ENCODE assay signal across 27 cellular contexts in the genomic region with DNA sequence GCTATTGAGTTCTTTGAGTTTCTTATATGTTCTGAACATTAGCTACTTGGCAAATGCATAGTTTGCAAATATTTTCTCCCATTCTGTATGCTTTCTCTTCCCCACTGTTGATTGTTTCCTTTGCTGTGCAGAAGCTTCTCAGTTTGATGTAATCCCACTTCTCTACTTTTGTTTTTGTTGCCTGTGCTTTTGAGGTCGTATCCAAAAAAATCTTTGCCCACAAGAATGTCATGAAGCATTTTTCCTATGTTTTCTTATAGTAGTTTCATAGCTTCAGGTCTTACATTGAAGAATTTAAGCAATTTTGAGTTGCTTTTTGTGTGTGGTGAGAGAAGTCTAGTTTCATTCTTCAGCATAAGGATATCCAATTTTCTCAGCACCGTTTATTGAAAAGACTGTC.
A peak's percentile ranks its signal among the peaks of the same experiment; 100 is the strongest.
DNase-seq lines count a peak whose midpoint lies in the region; ATAC-seq, FAIRE-seq and TF ChIP-seq lines count a peak whose summit lies in the region.
"Had no signal": no experiment of that assay in that cellular context is flagged by ENCODE, and none has a peak within 500 bp of the region (broad histone marks: within the 10 kb centered on the region; RNA-seq: fewer than 3 reads in every experiment).

No MANE protein-coding gene starts in this region.

- ATAC-seq in GM19035 (IDR thresholded peaks at IDR 0.05; ENCODE audit: unreplicated experiment), result no peak
- ATAC-seq: HepG2 had no signal

- no peaks in the 10 kb centered on the region for H3K79me2 ChIP-seq in astrocyte (ENCODE audit: insufficient read depth, low read length)

- TF ChIP-seq CTCF in BJ (IDR thresholded peaks at IDR 0.05; ENCODE audit: insufficient read depth, low read depth, low read length) (no peak), astrocyte (IDR thresholded peaks at IDR 0.05; ENCODE audit: insufficient read depth, low read depth, low read length) (no peak)

- H3K4me1 ChIP-seq in astrocyte (ENCODE audit: insufficient read depth, low read length), result peaks cover 4% of the 10 kb centered on the region

- no peak for FAIRE-seq in astrocyte (lab: Jason Lieb, UNC)
- FAIRE-seq: A204.1, GM12892, GM19239, H1, HepG2 had no signal

- peaks cover 20% of the 10 kb centered on the region for H3K4me1 Mint-ChIP-seq in astrocyte (ENCODE audit: low read depth, unreplicated experiment)

- H3K27me3 ChIP-seq in BJ (ENCODE audit: control insufficient read depth, insufficient read depth, low read length), result no peaks in the 10 kb centered on the region
- H3K27me3 ChIP-seq in astrocyte (ENCODE audit: insufficient read depth, low read length), result no peaks in the 10 kb centered on the region
- H3K27me3 ChIP-seq: BLaER1 had no signal

- POLR2A ChIA-PET in BJ (lab: Charles Lee), result no interaction called here

- no peak overlapping the region for H3K27ac Mint-ChIP-seq in astrocyte (ENCODE audit: unreplicated experiment)
- H3K27ac Mint-ChIP-seq: CD4-positive, alpha-beta T cell had no signal

- H3K4me3 ChIP-seq in BJ (ENCODE audit: low read depth, low read length), result no peak overlapping the region
- no peak overlapping the region for H3K4me3 ChIP-seq in astrocyte (ENCODE audit: insufficient read depth, low read depth, low read length)
- H3K4me3 ChIP-seq: BLaER1, PC-9, SK-N-MC had no signal

- H3K36me3 Mint-ChIP-seq in astrocyte (ENCODE audit: low read depth, unreplicated experiment), result no peaks in the 10 kb centered on the region

- H2AFZ ChIP-seq in astrocyte (ENCODE audit: low read depth, low read length), result no peak overlapping the region
- H2AFZ ChIP-seq: PC-9 had no signal

- H3K4me2 ChIP-seq in astrocyte (ENCODE audit: low read length), result peak overlapping the region; percentile 63
- H3K4me2 ChIP-seq: BLaER1, PC-9 had no signal

- peaks cover 2% of the 10 kb centered on the region for H3K9me3 ChIP-seq in astrocyte (ENCODE audit: insufficient read depth, low read depth, low read length)

- CTCF ChIA-PET in BJ (lab: Yijun Ruan, JAX), result interaction anchor here (0.5 to 1.1 kb wide), 3 partner anchors 12 to 1495 kb away, joined by 3 to 6 read pairs (median 3); no protein-coding TSS in a partner anchor

- H3K36me3 ChIP-seq in BJ (ENCODE audit: control insufficient read depth, insufficient read depth, low read length), result no peaks in the 10 kb centered on the region
- H3K36me3 ChIP-seq in astrocyte (ENCODE audit: insufficient read depth, low read length), result no peaks in the 10 kb centered on the region

- H3K9me3 Mint-ChIP-seq in astrocyte (ENCODE audit: unreplicated experiment), result peaks cover 8% of the 10 kb centered on the region
- H3K9me3 Mint-ChIP-seq: CD4-positive, alpha-beta T cell had no signal

- H3K9ac ChIP-seq in astrocyte (ENCODE audit: low read length), result no peak overlapping the region
- H3K9ac ChIP-seq: BLaER1 had no signal

- no peak overlapping the region for H3K27ac ChIP-seq in astrocyte (ENCODE audit: low read depth, low read length)
- H3K27ac ChIP-seq: BLaER1, PC-9, SK-N-MC had no signal

- H4K20me1 ChIP-seq in astrocyte (ENCODE audit: insufficient read depth, low read length), result no peaks in the 10 kb centered on the region
- H4K20me1 ChIP-seq: BLaER1 had no signal

- H3K27me3 Mint-ChIP-seq in astrocyte (ENCODE audit: low read depth, unreplicated experiment), result no peaks in the 10 kb centered on the region
- H3K27me3 Mint-ChIP-seq: CD4-positive, alpha-beta T cell had no signal

- peak; percentile 18 for DNase-seq in BJ (ENCODE audit: low read depth)
- peak; percentile 54 for DNase-seq in astrocyte (ENCODE audit: low read depth)
- peak; percentile 70 for DNase-seq in dedifferentiated amniotic fluid mesenchymal stem cell (ENCODE audit: extremely low spot score)
- peak; percentile 2 for DNase-seq in renal cortical epithelial cell (ENCODE audit: low read depth)
- no peak for DNase-seq in nucleus accumbens (lab: John Stamatoyannopoulos, UW)
- DNase-seq in DMS153 (lab: John Stamatoyannopoulos, UW), result no peak
- DNase-seq: CD4-positive, alpha-beta T cell; COR-L47; DMS79 treated with DMSO at 0.1 percent for 48 hours; KBM-7; NCI-H1092; NCI-H1436; NCI-H2029; NCI-H226; NCI-H510A treated with DMSO at 0.1 percent for 48 hours; PC-9; RPMI8226; SHP77; SW 1271 had no signal

- H3K4me3 Mint-ChIP-seq in astrocyte (ENCODE audit: unreplicated experiment), result no peak overlapping the region
- H3K4me3 Mint-ChIP-seq: CD4-positive, alpha-beta T cell had no signal

Comparison
In these comparisons a context has a peak if more than half of its experiments do, and no peak if none do; other contexts are left out.
1. DNase-seq: peak in BJ (single experiment), astrocyte (single experiment), dedifferentiated amniotic fluid mesenchymal stem cell (single experiment) and renal cortical epithelial cell (single experiment); none in nucleus accumbens (0 of 56) and DMS153 (single experiment).